In genomic region chr3:138114988-138115971, GRCh38 we compare ENCODE assay signal across 8 cellular contexts. TPM values are rescaled to one million over a fixed set of nuclear protein-coding genes. Genes with fewer than 3 reads are reported as not detected.
A peak's percentile ranks its signal among the peaks of the same experiment; 100 is the strongest.
DNase-seq lines count a peak whose midpoint lies in the region; ATAC-seq and TF ChIP-seq lines count a peak whose summit lies in the region.

DZIP1L (minus strand) TSS chr3:138115608; CDS start chr3:138103971, 11,637 bp downstream.

- peaks cover 6% of the 10 kb centered on the region for H3K9me3 ChIP-seq in endodermal cell (ENCODE audit: control insufficient read depth, low read length)
- no peaks in the 10 kb centered on the region for H3K9me3 ChIP-seq in stomach

- TF ChIP-seq POLR2A in stomach (IDR thresholded peaks at IDR 0.05) = no peak

- WGBS in endodermal cell (ENCODE audit: insufficient coverage in 1 of 2, insufficient read length in 1 of 2), 2 experiments = 0 to 2% methylated on average over 23 to 86 of the region's 86 CpGs
- WGBS in stomach, 5 donors = 0 to 2% (median 0%) methylated on average over 59 to 86 of the region's 86 CpGs

- H3K9me3 Mint-ChIP-seq in WTC11 = peaks cover 4% of the 10 kb centered on the region
- peaks cover 3% of the 10 kb centered on the region for H3K9me3 Mint-ChIP-seq in endodermal cell
- no peaks in the 10 kb centered on the region for H3K9me3 Mint-ChIP-seq in memory B cell

- peak; percentile 85 for ATAC-seq in HG02798 (IDR thresholded peaks at IDR 0.05; ENCODE audit: poor library complexity, unreplicated experiment)
- ATAC-seq in WTC11 = peak; percentile 77
- peak; percentile 90 for ATAC-seq in memory B cell (ENCODE audit: low read depth)

- no peaks in the 10 kb centered on the region for H3K27me3 ChIP-seq in endodermal cell (ENCODE audit: control insufficient read depth, insufficient read depth, low read length, poor library complexity, severe bottlenecking)
- H3K27me3 ChIP-seq in stomach = peaks cover 0 to 8% (median 0%) of the 10 kb centered on the region in 3 donors

- TF ChIP-seq EP300 in stomach (IDR thresholded peaks at IDR 0.05) = no peak

- H3K36me3 ChIP-seq in endodermal cell (ENCODE audit: control insufficient read depth, insufficient read depth, low read length) (peaks cover 16% of the 10 kb centered on the region), stomach (peaks cover 0 to 4% (median 0%) of the 10 kb centered on the region in 4 donors)

- TF ChIP-seq CTCF in WTC11 (IDR thresholded peaks at IDR 0.05) (peak; percentile 21; the same call in 1 of the 2 replicates), endodermal cell (conservative IDR thresholded peaks at IDR 0.05) (peak; percentile 73), stomach (IDR thresholded peaks at IDR 0.05) (peak in 3 of 7 experiments; percentile 55 to 78 (median 72))

- H3K27ac Mint-ChIP-seq in WTC11 (peak within 1 kb of the TSS; percentile 68), endodermal cell (peak within 1 kb of the TSS; percentile 96), memory B cell (no peak within 1 kb of the TSS)

- peaks cover 9% of the 10 kb centered on the region for H3K27me3 Mint-ChIP-seq in WTC11 (ENCODE audit: low read depth)
- peaks cover 7% of the 10 kb centered on the region for H3K27me3 Mint-ChIP-seq in endodermal cell (ENCODE audit: insufficient read depth)
- H3K27me3 Mint-ChIP-seq in memory B cell = peaks cover 20% of the 10 kb centered on the region

- H3K4me1 Mint-ChIP-seq in WTC11 (peaks cover 32% of the 10 kb centered on the region), endodermal cell (peaks cover 23% of the 10 kb centered on the region), memory B cell (peaks cover 10% of the 10 kb centered on the region)

- CTCF ChIA-PET in WTC11 (lab: Charles Lee) = interaction anchor here (0.7 to 5.5 kb wide), 18 partner anchors 11 to 319 kb away, joined by 3 to 61 read pairs (median 4); partner anchors contain the start of genes CLDN18 and ESYT3

- intact Hi-C loops in stomach (cut with DNase I; ENCODE audit: low total_unique reads) = loop anchor here (5.0 kb wide), 1 partner anchor 48 kb away; no protein-coding TSS in a partner anchor

- no peaks in the 10 kb centered on the region for H3K4me1 ChIP-seq in endodermal cell (ENCODE audit: control insufficient read depth, insufficient read depth, low read length)
- H3K4me1 ChIP-seq in stomach = peaks cover 10 to 55% (median 29%) of the 10 kb centered on the region in 4 donors

- H3K4me3 ChIP-seq in endodermal cell (ENCODE audit: low read length) (peak within 1 kb of the TSS; percentile 86), stomach (peak within 1 kb of the TSS; percentile 60 to 79 (median 75))

- peak within 1 kb of the TSS; percentile 81 for H3K9ac ChIP-seq in endodermal cell (ENCODE audit: extremely low read depth, low read length, poor library complexity, severe bottlenecking)

- H3K4me3 Mint-ChIP-seq in WTC11 (peak within 1 kb of the TSS; percentile 85), endodermal cell (peak within 1 kb of the TSS; percentile 85), memory B cell (peak within 1 kb of the TSS; percentile 83)

- H3K27ac ChIP-seq in endodermal cell (ENCODE audit: low read depth, low read length) (peak within 1 kb of the TSS; percentile 84), stomach (peak within 1 kb of the TSS; percentile 77 to 89 (median 85))

- POLR2A ChIA-PET in WTC11 (lab: Charles Lee) = interaction anchor here (0.5 to 1.1 kb wide), 3 partner anchors 46 to 1560 kb away, joined by 3 to 5 read pairs (median 4); partner anchors contain the start of gene ARMC8

- peak; percentile 69 for DNase-seq in activated CD8-positive, alpha-beta memory T cell treated with anti-CD3 and anti-CD28 coated beads for 24 hours
- DNase-seq in activated CD8-positive, alpha-beta memory T cell treated with anti-CD3 and anti-CD28 coated beads, Interleukin-2, amount 50 U/mL, for 4 hours = no peak
- DNase-seq in NCI-H1694 treated with DMSO at 0.1 percent for 48 hours (lab: John Stamatoyannopoulos, UW) (peak; percentile 51), WTC11 (ENCODE audit: low spot score) (peak; percentile 68), endodermal cell (peak; percentile 92), memory B cell (ENCODE audit: low spot score in 2 of 2) (peak; percentile 19 to 24), stomach (peak; percentile 56)

- H3K36me3 Mint-ChIP-seq in WTC11 (no peaks in the 10 kb centered on the region), endodermal cell (ENCODE audit: low read depth) (peaks cover 14% of the 10 kb centered on the region), memory B cell (no peaks in the 10 kb centered on the region)

TF ChIP-seq in WTC11, 78 proteins besides CTCF, POLR2A, EP300 and RAD21 (continues in another document):
- peak; percentile 52; the same call in 1 of the 2 replicates for TF ChIP-seq ARID4B (CRISPR knock-in tag; IDR thresholded peaks at IDR 0.05; ENCODE audit: borderline replicate concordance)
- TF ChIP-seq ZNF121 (CRISPR knock-in tag; IDR thresholded peaks at IDR 0.05) = no peak
- no peak for TF ChIP-seq HMGA2 (CRISPR knock-in tag; IDR thresholded peaks at IDR 0.05)
- TF ChIP-seq NFYB (CRISPR knock-in tag; conservative IDR thresholded peaks at IDR 0.05; ENCODE audit: low read depth) = 0 out of 2 replicates have a peak, but pooled peaks have one; percentile 9
- TF ChIP-seq FOXK1 (CRISPR knock-in tag; IDR thresholded peaks at IDR 0.05) = peak; percentile 32; the same call in 1 of the 2 replicates
- TF ChIP-seq FOXP1 (CRISPR knock-in tag; IDR thresholded peaks at IDR 0.05; ENCODE audit: borderline replicate concordance) = 0 out of 2 replicates have a peak, but pooled peaks have one; percentile 42
- no peak for TF ChIP-seq MLX (CRISPR knock-in tag; IDR thresholded peaks at IDR 0.05)
- 0 out of 2 replicates have a peak, but pooled peaks have one; percentile 37 for TF ChIP-seq CREM (CRISPR knock-in tag; IDR thresholded peaks at IDR 0.05)
- TF ChIP-seq SP1 (CRISPR knock-in tag; conservative IDR thresholded peaks at IDR 0.05) = peak; percentile 58
- peak; percentile 84 for TF ChIP-seq HMGXB4 (CRISPR knock-in tag; IDR thresholded peaks at IDR 0.05)
- TF ChIP-seq MYBL2 (CRISPR knock-in tag; IDR thresholded peaks at IDR 0.05) = 0 out of 2 replicates have a peak, but pooled peaks have one; percentile 21

RNA-seq across cellular contexts. Expression of gene DZIP1L, which starts in this region (rescaled TPM):
- total RNA-seq in WTC11 (2021) (11.2 to 15.3 TPM (median 11.2 TPM) in 3 replicates), endodermal cell (10 to 100 TPM; 32.0 to 32.5 TPM), stomach (10 to 100 TPM in 3 of 5 donors, 1 to 10 TPM in 1, under 1 TPM in 1; 0.29 to 41.9 (median 16.1) TPM)
- 11.8 TPM for polyA plus RNA-seq in endodermal cell (2013, experiment 1 of 2)
- 14.0 TPM for polyA plus RNA-seq in endodermal cell (2013, experiment 2 of 2)
- 1 to 10 TPM in 2 of 3 donors, under 1 TPM in 1; 0.61 to 3.1 (median 2.7) TPM for polyA plus RNA-seq in stomach
